ENCODE assay signal across 27 cellular contexts in the genomic region with DNA sequence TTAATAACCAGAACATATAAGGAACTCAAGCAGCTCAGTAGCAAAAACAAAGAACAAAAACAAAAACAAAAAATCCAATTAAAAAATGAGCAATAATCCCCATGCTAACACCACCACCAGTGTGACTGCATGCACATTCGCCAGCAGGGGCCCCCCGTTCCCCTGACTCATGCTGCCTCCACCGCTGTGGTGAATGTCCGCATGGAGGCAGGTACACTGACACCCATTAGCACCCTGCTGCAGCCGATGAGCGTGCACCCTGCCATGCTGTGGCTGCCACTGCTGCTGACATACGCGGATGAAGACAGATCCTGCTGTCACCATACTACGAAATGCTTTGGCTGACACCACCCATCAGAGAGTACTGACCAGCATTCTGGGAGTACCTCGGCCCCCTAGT.
"Had no signal": no experiment of that assay in that cellular context is flagged by ENCODE, and none has a peak within 500 bp of the region (broad histone marks: within the 10 kb centered on the region; RNA-seq: fewer than 3 reads in every experiment).

No MANE protein-coding gene starts in this region.

- H3K27me3 Mint-ChIP-seq: activated CD4-positive, alpha-beta T cell treated with anti-CD3 and anti-CD28 coated beads, Interleukin-2, amount 10 ng/mL, durations not matched to agents 7 days and 5 days; activated naive CD8-positive, alpha-beta T cell treated with anti-CD3 and anti-CD28 coated beads, Interleukin-2, amount 50 U/mL, for 24 hours; memory B cell; naive B cell had no signal

- H3K27ac Mint-ChIP-seq: activated CD4-positive, alpha-beta T cell treated with anti-CD3 and anti-CD28 coated beads, Interleukin-2, amount 10 ng/mL, durations not matched to agents 7 days and 5 days; activated naive CD4-positive, alpha-beta T cell treated with anti-CD3 and anti-CD28 coated beads for 36 hours; activated naive CD8-positive, alpha-beta T cell treated with anti-CD3 and anti-CD28 coated beads, Interleukin-2, amount 50 U/mL, for 24 hours; brain; memory B cell; stimulated activated effector memory CD8-positive, alpha-beta T cell treated with anti-CD3 and anti-CD28 coated beads, Interleukin-12 subunit alpha, Interleukin-12 subunit beta, amount 100 ng/mL, for 72 hours had no signal

- H3K36me3 Mint-ChIP-seq: brain; memory B cell; naive B cell; stimulated activated effector memory CD8-positive, alpha-beta T cell treated with anti-CD3 and anti-CD28 coated beads, Interleukin-12 subunit alpha, Interleukin-12 subunit beta, amount 100 ng/mL, for 72 hours had no signal

- FAIRE-seq: colon had no signal

- H3K4me3 ChIP-seq: dorsolateral prefrontal cortex, mucosa of descending colon, smooth muscle cell, thoracic aorta had no signal

- H3K27ac ChIP-seq: dorsolateral prefrontal cortex, thoracic aorta had no signal

- DNase-seq: activated CD4-positive, alpha-beta T cell treated with anti-CD3 and anti-CD28 coated beads, Interleukin-2, amount 10 ng/mL, durations not matched to agents 7 days and 5 days; activated CD8-positive, alpha-beta memory T cell treated with anti-CD3 and anti-CD28 coated beads, Interleukin-2, amount 50 U/mL, for 4 hours; activated naive CD4-positive, alpha-beta T cell treated with anti-CD3 and anti-CD28 coated beads for 36 hours; activated naive CD8-positive, alpha-beta T cell treated with anti-CD3 and anti-CD28 coated beads, Interleukin-2, amount 50 U/mL, for 24 hours; activated T-cell treated with anti-CD3 and anti-CD28 coated beads, Interleukin-2, amount 50 U/mL, for 4 hours; anterior cingulate cortex; central memory CD4-positive, alpha-beta T cell; dorsolateral prefrontal cortex; foreskin melanocyte; glutamatergic neuron; hippocampal formation; kidney glomerular epithelial cell; left ventricle myocardium superior; mucosa of descending colon; naive B cell; stimulated activated CD4-positive, alpha-beta T cell treated with anti-CD3 and anti-CD28 coated beads, Interleukin-4, amount 100 ng/mL, for 1 hour; T-helper 1 cell; T-helper 9 cell had no signal

- H3K4me1 Mint-ChIP-seq: activated CD4-positive, alpha-beta T cell treated with anti-CD3 and anti-CD28 coated beads, Interleukin-2, amount 10 ng/mL, durations not matched to agents 7 days and 5 days; activated naive CD8-positive, alpha-beta T cell treated with anti-CD3 and anti-CD28 coated beads, Interleukin-2, amount 50 U/mL, for 24 hours; brain; memory B cell; naive B cell; neural crest cell; stimulated activated effector memory CD8-positive, alpha-beta T cell treated with anti-CD3 and anti-CD28 coated beads, Interleukin-12 subunit alpha, Interleukin-12 subunit beta, amount 100 ng/mL, for 72 hours had no signal

- ATAC-seq: activated CD4-positive, CD25-positive, alpha-beta regulatory T cell treated with anti-CD3 and anti-CD28 coated beads, Interleukin-2, amount 50 U/mL, for 24 hours; activated naive CD8-positive, alpha-beta T cell treated with anti-CD3 and anti-CD28 coated beads, Interleukin-2, amount 50 U/mL, for 24 hours; activated T-cell treated with anti-CD3 and anti-CD28 coated beads, Interleukin-2, amount 50 U/mL, for 4 hours; left ventricle myocardium superior; mucosa of descending colon; sciatic nerve; stimulated activated effector memory CD8-positive, alpha-beta T cell treated with anti-CD3 and anti-CD28 coated beads, Interleukin-12 subunit alpha, Interleukin-12 subunit beta, amount 100 ng/mL, for 72 hours had no signal

- H3K4me3 Mint-ChIP-seq: activated CD4-positive, alpha-beta T cell treated with anti-CD3 and anti-CD28 coated beads, Interleukin-2, amount 10 ng/mL, durations not matched to agents 7 days and 5 days; activated naive CD4-positive, alpha-beta T cell treated with anti-CD3 and anti-CD28 coated beads for 36 hours; activated naive CD8-positive, alpha-beta T cell treated with anti-CD3 and anti-CD28 coated beads, Interleukin-2, amount 50 U/mL, for 24 hours; activated T-cell treated with anti-CD3 and anti-CD28 coated beads, Interleukin-2, amount 50 U/mL, for 4 hours; brain; memory B cell; naive B cell; neural crest cell; stimulated activated effector memory CD8-positive, alpha-beta T cell treated with anti-CD3 and anti-CD28 coated beads, Interleukin-12 subunit alpha, Interleukin-12 subunit beta, amount 100 ng/mL, for 72 hours had no signal

- H3K9me3 ChIP-seq: mucosa of descending colon, thoracic aorta had no signal

- H3K27me3 ChIP-seq: dorsolateral prefrontal cortex had no signal

- H3K36me3 ChIP-seq: thoracic aorta had no signal
